8 cellular contexts compared by ENCODE assay signal in genomic region chr22:43142881-43143562, GRCh38. TPM values are rescaled to one million over a fixed set of nuclear protein-coding genes. Genes with fewer than 3 reads are reported as not detected.
A peak's percentile ranks its signal among the peaks of the same experiment; 100 is the strongest.
DNase-seq lines count a peak whose midpoint lies in the region; ATAC-seq, FAIRE-seq and TF ChIP-seq lines count a peak whose summit lies in the region.

Gene MCAT (minus strand): TSS chr22:43143398. CDS start chr22:43143348, 50 bp downstream.

- dilution Hi-C loops in endothelial cell of umbilical vein (cut with MboI; ENCODE audit: extremely low pct_ligation_motif_present, low sequenced_read_pairs), result no loop called here

- H3K27me3 ChIP-seq in OCI-LY3 (ENCODE audit: low read depth, low read length) (no peaks in the 10 kb centered on the region), endothelial cell of umbilical vein (ENCODE audit: control insufficient read depth in 2 of 2, insufficient read depth in 2 of 2, low read length in 2 of 2) (no peaks in the 10 kb centered on the region)

- H2AFZ ChIP-seq in OCI-LY3 (ENCODE audit: low read depth, low read length) (peak within 1 kb of the TSS; percentile 56; the same call in 1 of the 2 replicates), endothelial cell of umbilical vein (ENCODE audit: low read depth, low read length) (peak within 1 kb of the TSS; percentile 87)

- H3K4me1 ChIP-seq in OCI-LY3 (ENCODE audit: low read length) (peaks cover 27% of the 10 kb centered on the region), endothelial cell of umbilical vein (ENCODE audit: control insufficient read depth, extremely low read depth, insufficient read depth, low read length) (peaks cover 7% of the 10 kb centered on the region)

- H3K4me3 Mint-ChIP-seq in CD14-positive monocyte, result peak within 1 kb of the TSS; percentile 84 to 91

- TF ChIP-seq POLR2A in endothelial cell of umbilical vein (IDR thresholded peaks at IDR 0.05; ENCODE audit: low read depth, low read length), result peak; percentile 43

- no peaks in the 10 kb centered on the region for H3K27me3 Mint-ChIP-seq in CD14-positive monocyte (ENCODE audit: low read depth in 3 of 3)

- H3K9me3 ChIP-seq in OCI-LY3 (ENCODE audit: insufficient read depth, low read length) (no peaks in the 10 kb centered on the region), endothelial cell of umbilical vein (replicated peaks; ENCODE audit: control insufficient read depth, insufficient read depth, low read length) (no peaks in the 10 kb centered on the region)

- peaks cover 0 to 2% (median 0%) of the 10 kb centered on the region in 7 donors for H3K9me3 Mint-ChIP-seq in CD14-positive monocyte

- H3K27ac ChIP-seq in OCI-LY3 (ENCODE audit: low read length) (peak within 1 kb of the TSS; percentile 15; the same call in 1 of the 2 replicates), endothelial cell of umbilical vein (ENCODE audit: insufficient read depth, low read depth, low read length) (peak within 1 kb of the TSS; percentile 94)

- intact Hi-C loops in CD14-positive monocyte (cut with micrococcal nuclease) (no loop called here), endothelial cell of umbilical vein (cut with micrococcal nuclease) (no loop called here)

- H3K9ac ChIP-seq in OCI-LY3 (ENCODE audit: low read length) (peak within 1 kb of the TSS; percentile 76), endothelial cell of umbilical vein (replicated peaks; ENCODE audit: extremely low read depth, insufficient read depth, low read length) (peak within 1 kb of the TSS; percentile 90)

- no peaks in the 10 kb centered on the region for H3K9me1 ChIP-seq in endothelial cell of umbilical vein (replicated peaks; ENCODE audit: control insufficient read depth, extremely low read depth, insufficient read depth, low read length)

- H4K20me1 ChIP-seq in OCI-LY3 (ENCODE audit: insufficient read depth, low read length), result no peaks in the 10 kb centered on the region
- H4K20me1 ChIP-seq in endothelial cell of umbilical vein (replicated peaks; ENCODE audit: control insufficient read depth, extremely low read depth, insufficient read depth, low read length), result no peaks in the 10 kb centered on the region

- H3K79me2 ChIP-seq in OCI-LY3 (ENCODE audit: low read length) (peaks cover 27% of the 10 kb centered on the region), endothelial cell of umbilical vein (ENCODE audit: control insufficient read depth, insufficient read depth, low read length) (peaks cover 6% of the 10 kb centered on the region)

- H3K4me3 ChIP-seq in OCI-LY3 (ENCODE audit: low read length) (peak within 1 kb of the TSS; percentile 93), endothelial cell of umbilical vein (replicated peaks in 1 of 3; ENCODE audit: insufficient read depth in 1 of 3, low read depth in 1 of 3, low read length in 3 of 3) (peak within 1 kb of the TSS; percentile 71 to 97 (median 77))

- POLR2A ChIA-PET in endothelial cell of umbilical vein (lab: Charles Lee), result no interaction called here

- H3K36me3 ChIP-seq in OCI-LY3 (replicated peaks; ENCODE audit: low read depth, low read length) (peaks cover 25% of the 10 kb centered on the region), endothelial cell of umbilical vein (ENCODE audit: control insufficient read depth in 2 of 2, extremely low read depth in 1 of 2, insufficient read depth in 2 of 2, low read length in 2 of 2) (peaks cover 0 to 7% of the 10 kb centered on the region in 2 experiments)

- TF ChIP-seq CTCF in CD14-positive monocyte (IDR thresholded peaks at IDR 0.05) (no peak), OCI-LY3 (IDR thresholded peaks at IDR 0.05; ENCODE audit: low read depth, low read length) (no peak), endothelial cell of umbilical vein (IDR thresholded peaks at IDR 0.05; ENCODE audit: extremely low read depth in 1 of 2, insufficient read depth in 1 of 2, low read depth in 1 of 2, low read length in 2 of 2) (no peak)

- peak; percentile 85 for ATAC-seq in GM19397 (IDR thresholded peaks at IDR 0.05; ENCODE audit: unreplicated experiment)

- H3K27ac Mint-ChIP-seq in CD14-positive monocyte, result peak within 1 kb of the TSS; percentile 87 to 99 (median 94)

- peaks cover 50% of the 10 kb centered on the region for H3K4me1 Mint-ChIP-seq in CD14-positive monocyte

- H3K36me3 Mint-ChIP-seq in CD14-positive monocyte, result peaks cover 22 to 30% of the 10 kb centered on the region in 2 donors

- peak; percentile 59 for FAIRE-seq in endothelial cell of umbilical vein (lab: Jason Lieb, UNC)

- CTCF ChIA-PET in endothelial cell of umbilical vein (lab: Charles Lee), result interaction anchor here (0.7 kb wide), 1 partner anchor 13 kb away, joined by 4 read pairs; no protein-coding TSS in a partner anchor

- BruUV-seq in endothelial cell of umbilical vein (replicated peaks; lab: Mats Ljungman, UMichigan), result TSS peak; percentile 40

- peak within 1 kb of the TSS; percentile 69 for H3K4me2 ChIP-seq in OCI-LY3 (ENCODE audit: low read length)
- peak within 1 kb of the TSS; percentile 87 for H3K4me2 ChIP-seq in endothelial cell of umbilical vein (ENCODE audit: insufficient read depth, low read length)

- DNase-seq in CD14-positive monocyte (ENCODE audit: low spot score) (peak; percentile 81), HT-29 (ENCODE audit: low spot score) (peak; percentile 59), activated T-cell treated with anti-CD3 and anti-CD28 coated beads for 1 hour (ENCODE audit: low read depth) (peak; percentile 70), endothelial cell of umbilical vein (ENCODE audit: low read depth, low spot score) (peak; percentile 76), middle frontal gyrus (ENCODE audit: extremely low spot score, low spot score) (peak; percentile 73)
- DNase-seq in stimulated activated CD8-positive, alpha-beta memory T cell treated with anti-CD3 and anti-CD28 coated beads, Interleukin-15, amount 100 ng/mL, for 48 hours (ENCODE audit: low read depth in 2 of 2), result peak; percentile 76 to 78

TF ChIP-seq in endothelial cell of umbilical vein, 7 proteins besides CTCF, POLR2A, EP300 and RAD21:
- TF ChIP-seq POLR2AphosphoS5 (IDR thresholded peaks at IDR 0.05; ENCODE audit: insufficient read depth, low read depth, low read length) (peak; percentile 76), FOS (IDR thresholded peaks at IDR 0.05; ENCODE audit: borderline replicate concordance, insufficient read depth, low read length) (no peak), GATA2 (IDR thresholded peaks at IDR 0.05; ENCODE audit: insufficient read depth, insufficient read length, low read depth, low read length) (no peak), EZH2 (IDR thresholded peaks at IDR 0.05; ENCODE audit: borderline replicate concordance, low read depth, low read length, severe bottlenecking) (no peak), MYC (IDR thresholded peaks at IDR 0.05; ENCODE audit: low read depth, low read length) (no peak), MAX (IDR thresholded peaks at IDR 0.05; ENCODE audit: insufficient read depth, insufficient read length) (no peak)

RNA-seq across cellular contexts. Expression of gene MCAT, which starts in this region (rescaled TPM):
- 1 to 10 TPM; 6.8 to 8.9 TPM for polyA plus RNA-seq in CD14-positive monocyte
- 40.9 and 43.1 TPM in 2 replicates for total RNA-seq in HT-29 (2014; rRNA removed; shearing (Covaris generic))
- total RNA-seq in endothelial cell of umbilical vein, result 16.9 and 17.8 TPM in 2 replicates
- polyA plus RNA-seq in endothelial cell of umbilical vein, result 23.2 and 26.9 TPM in 2 replicates
- 20.4 and 23.3 TPM in 2 replicates for polyA plus RNA-seq in endothelial cell of umbilical vein (2011; cell fraction: cytosol; rRNA removed)
- 12.8 and 13.3 TPM in 2 replicates for polyA plus RNA-seq in endothelial cell of umbilical vein (2011; cell fraction: nucleus; rRNA removed)
- polyA plus RNA-seq in endothelial cell of umbilical vein (2012), result 11.5 and 11.9 TPM in 2 replicates
- 10.4 and 17.9 TPM in 2 replicates for polyA minus RNA-seq in endothelial cell of umbilical vein
- polyA minus RNA-seq in endothelial cell of umbilical vein (2011; cell fraction: cytosol; rRNA and poly(A)+ RNA removed), result 13.8 TPM
- polyA minus RNA-seq in endothelial cell of umbilical vein (2011; cell fraction: nucleus; rRNA and poly(A)+ RNA removed), result 7.7 and 9.5 TPM in 2 replicates

Comparison
In these comparisons a context has a peak if more than half of its experiments do, and no peak if none do; other contexts are left out.
1. Peak in every context shown above with its lines: DNase-seq, ATAC-seq, H3K4me3 ChIP-seq and H3K27ac ChIP-seq.